Comparison of ENCODE assay signal across 2 cellular contexts in the genomic region with DNA sequence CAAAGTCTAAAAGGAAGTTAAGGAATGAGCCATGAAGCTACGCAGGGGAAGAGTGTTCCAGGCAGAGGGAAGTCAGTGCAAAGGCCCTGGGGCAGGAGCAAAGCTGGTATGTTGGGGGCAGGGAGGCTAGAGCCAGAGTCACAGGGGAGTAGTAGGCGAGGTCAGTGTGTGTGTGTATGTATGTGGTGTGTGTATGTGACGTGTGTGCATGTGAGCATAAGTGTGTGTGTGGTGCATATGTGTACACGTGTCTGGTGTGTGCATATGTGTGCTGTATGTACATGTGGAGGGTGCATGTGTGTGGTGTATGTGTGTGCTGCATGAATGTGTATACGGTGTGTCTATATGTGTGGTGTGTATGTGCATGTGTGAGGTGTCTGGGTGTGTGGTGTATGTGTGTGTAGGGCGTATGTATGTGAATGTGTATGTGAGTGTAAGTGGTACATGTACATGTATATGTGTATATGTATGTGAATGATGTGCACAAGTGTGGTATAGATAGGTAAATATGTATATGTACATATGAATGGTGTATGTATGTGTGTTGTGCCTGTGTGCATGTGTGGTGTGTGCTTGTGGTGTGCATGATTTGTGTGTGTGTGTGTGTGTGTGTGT.
A peak's percentile ranks its signal among the peaks of the same experiment; 100 is the strongest.
TF ChIP-seq lines count a peak whose summit lies in the region.

No MANE protein-coding gene starts in this region.

TF ChIP-seq in HEK293, 187 proteins besides CTCF, POLR2A, EP300 and RAD21 (continues in another document):
- TF ChIP-seq, protein P1, sequence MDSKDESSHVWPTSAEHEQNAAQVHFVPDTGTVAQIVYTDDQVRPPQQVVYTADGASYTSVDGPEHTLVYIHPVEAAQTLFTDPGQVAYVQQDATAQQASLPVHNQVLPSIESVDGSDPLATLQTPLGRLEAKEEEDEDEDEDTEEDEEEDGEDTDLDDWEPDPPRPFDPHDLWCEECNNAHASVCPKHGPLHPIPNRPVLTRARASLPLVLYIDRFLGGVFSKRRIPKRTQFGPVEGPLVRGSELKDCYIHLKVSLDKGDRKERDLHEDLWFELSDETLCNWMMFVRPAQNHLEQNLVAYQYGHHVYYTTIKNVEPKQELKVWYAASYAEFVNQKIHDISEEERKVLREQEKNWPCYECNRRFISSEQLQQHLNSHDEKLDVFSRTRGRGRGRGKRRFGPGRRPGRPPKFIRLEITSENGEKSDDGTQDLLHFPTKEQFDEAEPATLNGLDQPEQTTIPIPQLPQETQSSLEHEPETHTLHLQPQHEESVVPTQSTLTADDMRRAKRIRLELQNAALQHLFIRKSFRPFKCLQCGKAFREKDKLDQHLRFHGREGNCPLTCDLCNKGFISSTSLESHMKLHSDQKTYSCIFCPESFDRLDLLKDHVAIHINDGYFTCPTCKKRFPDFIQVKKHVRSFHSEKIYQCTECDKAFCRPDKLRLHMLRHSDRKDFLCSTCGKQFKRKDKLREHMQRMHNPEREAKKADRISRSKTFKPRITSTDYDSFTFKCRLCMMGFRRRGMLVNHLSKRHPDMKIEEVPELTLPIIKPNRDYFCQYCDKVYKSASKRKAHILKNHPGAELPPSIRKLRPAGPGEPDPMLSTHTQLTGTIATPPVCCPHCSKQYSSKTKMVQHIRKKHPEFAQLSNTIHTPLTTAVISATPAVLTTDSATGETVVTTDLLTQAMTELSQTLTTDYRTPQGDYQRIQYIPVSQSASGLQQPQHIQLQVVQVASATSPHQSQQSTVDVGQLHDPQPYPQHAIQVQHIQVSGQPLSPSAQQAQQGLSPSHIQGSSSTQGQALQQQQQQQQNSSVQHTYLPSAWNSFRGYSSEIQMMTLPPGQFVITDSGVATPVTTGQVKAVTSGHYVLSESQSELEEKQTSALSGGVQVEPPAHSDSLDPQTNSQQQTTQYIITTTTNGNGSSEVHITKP (tag by site-specific recombination; IDR thresholded peaks at IDR 0.05) = no peak
- TF ChIP-seq ZNF677 (tag by site-specific recombination; IDR thresholded peaks at IDR 0.05) (no peak), ZNF121 (tag by site-specific recombination; IDR thresholded peaks at IDR 0.05) (no peak), GLI4 (tag by site-specific recombination; IDR thresholded peaks at IDR 0.05) (peak; percentile 74; the same call in 1 of the 2 replicates), ZNF133 (tag by site-specific recombination; IDR thresholded peaks at IDR 0.05) (peak; percentile 48; the same call in 1 of the 2 replicates), TRIM28 (IDR thresholded peaks at IDR 0.05; ENCODE audit: borderline replicate concordance, low read length) (no peak), ZNF629 (tag by site-specific recombination; IDR thresholded peaks at IDR 0.05) (no peak), SCRT2 (tag by site-specific recombination; IDR thresholded peaks at IDR 0.05) (no peak), ZNF223 (tag by site-specific recombination; IDR thresholded peaks at IDR 0.05) (no peak), ZNF37A (tag by site-specific recombination; IDR thresholded peaks at IDR 0.05) (no peak), RBAK (tag by site-specific recombination; IDR thresholded peaks at IDR 0.05) (no peak), ZNF514 (tag by site-specific recombination; IDR thresholded peaks at IDR 0.05) (0 out of 2 replicates have a peak, but pooled peaks have one; percentile 10), GLIS2 (tag by site-specific recombination; IDR thresholded peaks at IDR 0.05) (no peak), ZSCAN16 (tag by site-specific recombination; IDR thresholded peaks at IDR 0.05) (no peak), ZNF654 (tag by site-specific recombination; IDR thresholded peaks at IDR 0.05; ENCODE audit: low read depth) (no peak), ZNF621 (tag by site-specific recombination; IDR thresholded peaks at IDR 0.05) (peak; percentile 28; the same call in 1 of the 2 replicates), ZBTB8A (tag by site-specific recombination; IDR thresholded peaks at IDR 0.05) (no peak), SP7 (tag by site-specific recombination; IDR thresholded peaks at IDR 0.05) (no peak), ZNF335 (tag by site-specific recombination; conservative IDR thresholded peaks at IDR 0.05) (no peak), ZNF132 (tag by site-specific recombination; IDR thresholded peaks at IDR 0.05; ENCODE audit: borderline replicate concordance) (no peak), ZNF302 (tag by site-specific recombination; IDR thresholded peaks at IDR 0.05; ENCODE audit: low read depth) (0 out of 2 replicates have a peak, but pooled peaks have one; percentile 21), YY2 (tag by site-specific recombination; IDR thresholded peaks at IDR 0.05) (0 out of 2 replicates have a peak, but pooled peaks have one; percentile 36)
- TF ChIP-seq, protein P2, sequence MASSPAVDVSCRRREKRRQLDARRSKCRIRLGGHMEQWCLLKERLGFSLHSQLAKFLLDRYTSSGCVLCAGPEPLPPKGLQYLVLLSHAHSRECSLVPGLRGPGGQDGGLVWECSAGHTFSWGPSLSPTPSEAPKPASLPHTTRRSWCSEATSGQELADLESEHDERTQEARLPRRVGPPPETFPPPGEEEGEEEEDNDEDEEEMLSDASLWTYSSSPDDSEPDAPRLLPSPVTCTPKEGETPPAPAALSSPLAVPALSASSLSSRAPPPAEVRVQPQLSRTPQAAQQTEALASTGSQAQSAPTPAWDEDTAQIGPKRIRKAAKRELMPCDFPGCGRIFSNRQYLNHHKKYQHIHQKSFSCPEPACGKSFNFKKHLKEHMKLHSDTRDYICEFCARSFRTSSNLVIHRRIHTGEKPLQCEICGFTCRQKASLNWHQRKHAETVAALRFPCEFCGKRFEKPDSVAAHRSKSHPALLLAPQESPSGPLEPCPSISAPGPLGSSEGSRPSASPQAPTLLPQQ (tag by site-specific recombination; IDR thresholded peaks at IDR 0.05) = no peak
- TF ChIP-seq, protein P3, sequence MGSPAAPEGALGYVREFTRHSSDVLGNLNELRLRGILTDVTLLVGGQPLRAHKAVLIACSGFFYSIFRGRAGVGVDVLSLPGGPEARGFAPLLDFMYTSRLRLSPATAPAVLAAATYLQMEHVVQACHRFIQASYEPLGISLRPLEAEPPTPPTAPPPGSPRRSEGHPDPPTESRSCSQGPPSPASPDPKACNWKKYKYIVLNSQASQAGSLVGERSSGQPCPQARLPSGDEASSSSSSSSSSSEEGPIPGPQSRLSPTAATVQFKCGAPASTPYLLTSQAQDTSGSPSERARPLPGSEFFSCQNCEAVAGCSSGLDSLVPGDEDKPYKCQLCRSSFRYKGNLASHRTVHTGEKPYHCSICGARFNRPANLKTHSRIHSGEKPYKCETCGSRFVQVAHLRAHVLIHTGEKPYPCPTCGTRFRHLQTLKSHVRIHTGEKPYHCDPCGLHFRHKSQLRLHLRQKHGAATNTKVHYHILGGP (tag by site-specific recombination; IDR thresholded peaks at IDR 0.05) = no peak; the same call in 1 of the 2 replicates
- TF ChIP-seq, protein P4, sequence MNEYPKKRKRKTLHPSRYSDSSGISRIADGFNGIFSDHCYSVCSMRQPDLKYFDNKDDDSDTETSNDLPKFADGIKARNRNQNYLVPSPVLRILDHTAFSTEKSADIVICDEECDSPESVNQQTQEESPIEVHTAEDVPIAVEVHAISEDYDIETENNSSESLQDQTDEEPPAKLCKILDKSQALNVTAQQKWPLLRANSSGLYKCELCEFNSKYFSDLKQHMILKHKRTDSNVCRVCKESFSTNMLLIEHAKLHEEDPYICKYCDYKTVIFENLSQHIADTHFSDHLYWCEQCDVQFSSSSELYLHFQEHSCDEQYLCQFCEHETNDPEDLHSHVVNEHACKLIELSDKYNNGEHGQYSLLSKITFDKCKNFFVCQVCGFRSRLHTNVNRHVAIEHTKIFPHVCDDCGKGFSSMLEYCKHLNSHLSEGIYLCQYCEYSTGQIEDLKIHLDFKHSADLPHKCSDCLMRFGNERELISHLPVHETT (tag by site-specific recombination; IDR thresholded peaks at IDR 0.05) = no peak

TF ChIP-seq in GM12878, 131 proteins besides CTCF, POLR2A, EP300 and RAD21:
- TF ChIP-seq SREBF2 (IDR thresholded peaks at IDR 0.05; ENCODE audit: low read length) (no peak), HDGF (IDR thresholded peaks at IDR 0.05) (peak; percentile 57; the same call in 1 of the 2 replicates)
